In the genomic region with DNA sequence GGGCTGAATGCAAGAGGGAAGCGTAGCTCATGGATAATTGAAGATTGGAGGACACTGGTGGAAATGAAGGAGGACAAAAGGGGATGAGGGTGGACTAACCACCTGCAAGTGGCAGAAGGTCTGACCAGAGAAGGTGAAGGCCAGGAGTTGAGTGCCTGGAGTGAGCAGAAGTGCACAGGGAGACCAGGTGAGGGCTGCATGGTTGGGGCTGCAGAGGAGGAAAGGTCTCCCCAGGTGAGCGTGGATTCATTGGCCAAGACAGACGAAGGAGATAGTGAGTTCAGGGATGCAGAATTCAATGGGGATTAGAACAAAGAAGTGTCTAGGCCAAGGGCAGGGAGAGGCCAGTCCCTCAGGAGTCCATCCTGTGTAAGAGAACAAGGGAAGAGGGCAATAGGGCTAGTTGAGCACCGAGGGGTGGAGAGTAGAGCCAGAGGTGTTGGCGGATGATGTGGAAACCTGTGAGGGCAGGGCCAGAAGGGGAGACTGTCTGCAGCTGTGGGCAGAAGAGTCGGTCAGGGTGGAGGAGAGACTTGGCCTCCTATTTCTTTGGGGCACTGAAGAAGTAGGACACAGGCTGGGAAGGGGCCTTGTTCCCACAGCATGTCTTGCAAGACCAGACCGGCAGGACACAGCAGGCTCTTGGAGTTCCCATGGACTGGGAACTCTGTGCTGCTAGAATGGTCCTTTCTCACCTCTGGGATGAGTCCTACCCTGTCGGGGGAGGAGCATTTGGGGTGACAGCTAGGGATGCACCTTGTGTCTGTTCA, we compare ENCODE assay signal across 22 cellular contexts. TPM values are rescaled to one million over a fixed set of nuclear protein-coding genes. Genes with fewer than 3 reads are reported as not detected.
DNase-seq lines count a peak whose midpoint lies in the region; ATAC-seq, FAIRE-seq and TF ChIP-seq lines count a peak whose summit lies in the region.
"Had no signal": no experiment of that assay in that cellular context is flagged by ENCODE, and none has a peak within 500 bp of the region (broad histone marks: within the 10 kb centered on the region; RNA-seq: fewer than 3 reads in every experiment).

No MANE protein-coding gene starts in this region.

- H3K4me1 Mint-ChIP-seq in stimulated activated memory B cell treated with anti-CD40 and anti-IgM and Interleukin-4, amounts not matched to agents 10 μg/mL and 1 μg/mL and 100 μg/mL, for 72 hours: no peaks in the 10 kb centered on the region
- H3K4me1 Mint-ChIP-seq in nephron progenitor cell: peaks cover 19% of the 10 kb centered on the region
- H3K4me1 Mint-ChIP-seq: natural killer cell had no signal

- no peak overlapping the region for H3K4me3 ChIP-seq in right lobe of liver
- H3K4me3 ChIP-seq in HepG2 (replicated peaks in 1 of 3; ENCODE audit: insufficient read depth in 1 of 3, low read depth in 2 of 3, low read length in 3 of 3): no peak overlapping the region
- H3K4me3 ChIP-seq in esophagus squamous epithelium: peak overlapping the region; percentile 63 to 86 (median 74)
- H3K4me3 ChIP-seq in prostate gland: no peak overlapping the region
- H3K4me3 ChIP-seq: gastrocnemius medialis, SK-N-MC had no signal

- no peaks in the 10 kb centered on the region for H3K36me3 Mint-ChIP-seq in stimulated activated memory B cell treated with anti-CD40 and anti-IgM and Interleukin-4, amounts not matched to agents 10 μg/mL and 1 μg/mL and 100 μg/mL, for 72 hours
- no peaks in the 10 kb centered on the region for H3K36me3 Mint-ChIP-seq in nephron progenitor cell (ENCODE audit: low read depth)
- H3K36me3 Mint-ChIP-seq: natural killer cell had no signal

- no peaks in the 10 kb centered on the region for H3K9me3 Mint-ChIP-seq in stimulated activated memory B cell treated with anti-CD40 and anti-IgM and Interleukin-4, amounts not matched to agents 10 μg/mL and 1 μg/mL and 100 μg/mL, for 72 hours
- no peaks in the 10 kb centered on the region for H3K9me3 Mint-ChIP-seq in nephron progenitor cell
- H3K9me3 Mint-ChIP-seq: activated T-cell treated with anti-CD3 and anti-CD28 coated beads, Interleukin-2, amount 50 U/mL, for 72 hours; natural killer cell had no signal

- in situ Hi-C loops in HepG2 (cut with HindIII; ENCODE audit: extremely low pct_ligation_motif_present, low pct_unique_long_range_greater_than_20kb): no loop called here

- no peaks in the 10 kb centered on the region for H3K79me2 ChIP-seq in HepG2 (ENCODE audit: insufficient read depth, low read length)

- no peaks in the 10 kb centered on the region for H3K4me1 ChIP-seq in right lobe of liver
- H3K4me1 ChIP-seq in HepG2 (ENCODE audit: insufficient read depth, low read length): 0 out of 2 replicates have a peak, but pooled peaks cover 12% of the 10 kb centered on the region
- H3K4me1 ChIP-seq in esophagus squamous epithelium: peaks cover 19 to 68% (median 27%) of the 10 kb centered on the region in 3 donors
- peaks cover 4% of the 10 kb centered on the region for H3K4me1 ChIP-seq in prostate gland (replicated peaks)
- H3K4me1 ChIP-seq: gastrocnemius medialis had no signal

- H3K27me3 Mint-ChIP-seq in stimulated activated memory B cell treated with anti-CD40 and anti-IgM and Interleukin-4, amounts not matched to agents 10 μg/mL and 1 μg/mL and 100 μg/mL, for 72 hours: peaks cover 18% of the 10 kb centered on the region
- H3K27me3 Mint-ChIP-seq in nephron progenitor cell (ENCODE audit: low read depth, poor library complexity): peaks cover 37% of the 10 kb centered on the region

- FAIRE-seq in HepG2 (lab: Jason Lieb, UNC): no peak
- FAIRE-seq: small intestine had no signal

- TF ChIP-seq CTCF in right lobe of liver (IDR thresholded peaks at IDR 0.05): no peak
- no peak for TF ChIP-seq CTCF in HepG2 (CRISPR knock-in tag; IDR thresholded peaks at IDR 0.05)
- TF ChIP-seq CTCF in esophagus squamous epithelium (IDR thresholded peaks at IDR 0.05): no peak
- no peak for TF ChIP-seq CTCF in prostate gland (IDR thresholded peaks at IDR 0.05)
- no peak for TF ChIP-seq CTCF in nephron progenitor cell (IDR thresholded peaks at IDR 0.05)

- no peak overlapping the region for H3K27ac Mint-ChIP-seq in stimulated activated memory B cell treated with anti-CD40 and anti-IgM and Interleukin-4, amounts not matched to agents 10 μg/mL and 1 μg/mL and 100 μg/mL, for 72 hours
- H3K27ac Mint-ChIP-seq in nephron progenitor cell: no peak overlapping the region
- H3K27ac Mint-ChIP-seq: activated T-cell treated with anti-CD3 and anti-CD28 coated beads, Interleukin-2, amount 50 U/mL, for 72 hours; natural killer cell had no signal

- BruUV-seq in HepG2 (replicated peaks; lab: Mats Ljungman, UMichigan): no TSS peak

- intact Hi-C loops in right lobe of liver (cut with DNase I) (no loop called here), HepG2 (cut with micrococcal nuclease; ENCODE audit: unreplicated experiment) (no loop called here), esophagus squamous epithelium (cut with DNase I) (no loop called here), prostate gland (cut with DNase I) (no loop called here)

- no peak overlapping the region for H3K9ac ChIP-seq in HepG2 (ENCODE audit: insufficient read depth, low read depth, low read length)

- H3K9me3 ChIP-seq in right lobe of liver (no peaks in the 10 kb centered on the region), HepG2 (ENCODE audit: low read length) (no peaks in the 10 kb centered on the region), esophagus squamous epithelium (no peaks in the 10 kb centered on the region), prostate gland (no peaks in the 10 kb centered on the region)
- H3K9me3 ChIP-seq: gastrocnemius medialis had no signal

- H2AFZ ChIP-seq in HepG2 (ENCODE audit: low read length): no peak overlapping the region

- H3K36me3 ChIP-seq in right lobe of liver (no peaks in the 10 kb centered on the region), HepG2 (replicated peaks in 1 of 2; ENCODE audit: control insufficient read depth in 1 of 2, insufficient read depth in 2 of 2, low read length in 2 of 2) (no peaks in the 10 kb centered on the region), esophagus squamous epithelium (peaks cover 0 to 75% (median 22%) of the 10 kb centered on the region in 3 donors), prostate gland (no peaks in the 10 kb centered on the region)
- H3K36me3 ChIP-seq: gastrocnemius medialis had no signal

- no peak overlapping the region for H3K4me3 Mint-ChIP-seq in stimulated activated memory B cell treated with anti-CD40 and anti-IgM and Interleukin-4, amounts not matched to agents 10 μg/mL and 1 μg/mL and 100 μg/mL, for 72 hours
- H3K4me3 Mint-ChIP-seq in nephron progenitor cell: no peak overlapping the region
- H3K4me3 Mint-ChIP-seq: activated T-cell treated with anti-CD3 and anti-CD28 coated beads, Interleukin-2, amount 50 U/mL, for 72 hours; natural killer cell had no signal

- ATAC-seq in right lobe of liver (no peak), HepG2 (no peak)
- ATAC-seq in stimulated activated memory B cell treated with anti-CD40 and anti-IgM and Interleukin-4, amounts not matched to agents 10 μg/mL and 1 μg/mL and 100 μg/mL, for 72 hours: no peak
- ATAC-seq: activated T-cell treated with anti-CD3 and anti-CD28 coated beads, Interleukin-2, amount 50 U/mL, for 72 hours; gastrocnemius medialis; HCT116; Panc1 had no signal

- WGBS in right lobe of liver (ENCODE audit: insufficient coverage, low coverage, low lambda C conversion rate, missing lambda C conversion rate): 86% methylated on average over 4 of the region's 8 CpGs
- 25% methylated on average over 7 of the region's 8 CpGs for WGBS in HepG2 (ENCODE audit: low lambda C conversion rate)
- WGBS in esophagus squamous epithelium, 2 donors: 56 to 66% methylated on average over 8 of the region's 8 CpGs
- 56% methylated on average over 8 of the region's 8 CpGs for WGBS in prostate gland

- H3K4me2 ChIP-seq in HepG2 (ENCODE audit: low read depth, low read length): no peak overlapping the region

- POLR2A ChIA-PET in HepG2 (lab: Yijun Ruan, JAX): no interaction called here

- no peak for TF ChIP-seq RAD21 in HepG2 (CRISPR knock-in tag; IDR thresholded peaks at IDR 0.05)

- TF ChIP-seq EP300 in HepG2 (IDR thresholded peaks at IDR 0.05; ENCODE audit: low read depth in 2 of 2, low read length in 2 of 2): no peak
- no peak for TF ChIP-seq EP300 in HepG2 (CRISPR knock-in tag; IDR thresholded peaks at IDR 0.05; ENCODE audit: borderline replicate concordance)

- H3K27me3 ChIP-seq in right lobe of liver (no peaks in the 10 kb centered on the region), HepG2 (ENCODE audit: control insufficient read depth in 1 of 2, insufficient read depth in 2 of 2, low read length in 2 of 2) (peaks cover 24 to 95% of the 10 kb centered on the region in 2 experiments), esophagus squamous epithelium (no peaks in the 10 kb centered on the region), prostate gland (replicated peaks; ENCODE audit: insufficient read depth) (no peaks in the 10 kb centered on the region)
- H3K27me3 ChIP-seq: gastrocnemius medialis had no signal

- no peaks in the 10 kb centered on the region for H4K20me1 ChIP-seq in HepG2 (ENCODE audit: insufficient read depth, low read length)

- CTCF ChIA-PET in HepG2 (lab: Yijun Ruan, JAX; ENCODE audit: low intra/inter-chr PET ratio, low total read pairs): no interaction called here

- TF ChIP-seq POLR2A in right lobe of liver (IDR thresholded peaks at IDR 0.05): no peak
- no peak for TF ChIP-seq POLR2A in HepG2 (IDR thresholded peaks at IDR 0.05; ENCODE audit: insufficient read depth in 1 of 2, low read depth in 2 of 2, low read length in 2 of 2)
- no peak for TF ChIP-seq POLR2A in esophagus squamous epithelium (IDR thresholded peaks at IDR 0.05)
- TF ChIP-seq POLR2A in prostate gland (IDR thresholded peaks at IDR 0.05): no peak

- no peak overlapping the region for H3K27ac ChIP-seq in right lobe of liver
- H3K27ac ChIP-seq in HepG2 (ENCODE audit: extremely low read length, insufficient read depth, low read length): no peak overlapping the region
- peak overlapping the region; percentile 88 to 97 (median 94) for H3K27ac ChIP-seq in esophagus squamous epithelium
- H3K27ac ChIP-seq in prostate gland: peak overlapping the region; percentile 82 to 84
- H3K27ac ChIP-seq: gastrocnemius medialis, SK-N-MC had no signal

- DNase-seq in right lobe of liver (peak in 2 of 3 donors; percentile 3 to 31), HepG2 (ENCODE audit: low spot score) (no peak), esophagus squamous epithelium (lab: John Stamatoyannopoulos, UW) (no peak), prostate gland (ENCODE audit: low spot score) (no peak), nephron progenitor cell (no peak)
- no peak for DNase-seq in activated T-cell treated with anti-CD3 and anti-CD28 coated beads, Interleukin-2, amount 50 U/mL, for 48 hours
- DNase-seq: activated CD4-positive, alpha-beta T cell treated with anti-CD3 and anti-CD28 coated beads, Interleukin-2, amount 50 U/mL, for 48 hours; activated T-cell treated with anti-CD3 and anti-CD28 coated beads, Interleukin-2, amount 50 U/mL, for 72 hours; erythroblast; gastrocnemius medialis; Karpas-422; mesenchymal stem cell; natural killer cell; NCI-H1092; NCI-H446 treated with DMSO at 0.1 percent for 48 hours; small intestine; stimulated activated CD4-positive, alpha-beta T cell treated with anti-CD3 and anti-CD28 coated beads, Interleukin-4, amount 100 ng/mL, for 1 hour; T-helper 2 cell had no signal

RNA-seq across cellular contexts. Expression of a gene that starts 6.7 kb away (rescaled TPM):
- 1 to 10 TPM in 4 of 6 experiments, not detected in 2; 1.1 to 2.1 (median 1.3) TPM for total RNA-seq in right lobe of liver
- total RNA-seq in HepG2 (2016; rRNA removed; fragmentation: Illumina TruSeq; extraction: Trizol): 0.84 and 0.86 TPM in 2 replicates
- total RNA-seq in HepG2 (2016; cell fraction: cytosol; rRNA removed; fragmentation: Illumina TruSeq; extraction: Trizol; ENCODE audit: low read depth): not detected in 2 replicates
- 0.58 and 0.74 TPM in 2 replicates for total RNA-seq in HepG2 (2016; cell fraction: insoluble cytoplasmic fraction; rRNA removed; fragmentation: Illumina TruSeq; extraction: Trizol)
- total RNA-seq in HepG2 (2016; cell fraction: membrane; rRNA removed; fragmentation: Illumina TruSeq; extraction: Trizol): 0.62 and 0.72 TPM in 2 replicates
- total RNA-seq in HepG2 (2016; cell fraction: nucleus; rRNA removed; fragmentation: Illumina TruSeq; extraction: Trizol): 1.7 and 2.0 TPM in 2 replicates
- polyA plus RNA-seq in HepG2 (2011; rRNA removed): 0.86 and 1.2 TPM in 2 replicates
- polyA plus RNA-seq in HepG2 (2011; cell fraction: cytosol; rRNA removed): 0.78 and 0.83 TPM in 2 replicates
- 2.2 and 4.0 TPM in 2 replicates for polyA plus RNA-seq in HepG2 (2011; cell fraction: nucleus; rRNA removed)
- 0.47 and 0.95 TPM in 2 replicates for polyA plus RNA-seq in HepG2 (2012)
- 0.41 and 0.44 TPM in 2 replicates for polyA plus RNA-seq in HepG2 (2016; cell fraction: cytosol; fragmentation: Illumina TruSeq; extraction: Trizol; ENCODE audit: low read depth)
- 0.74 and 0.80 TPM in 2 replicates for polyA plus RNA-seq in HepG2 (2016; cell fraction: insoluble cytoplasmic fraction; fragmentation: Illumina TruSeq; extraction: Trizol; ENCODE audit: low read depth)
- polyA plus RNA-seq in HepG2 (2016; cell fraction: membrane; fragmentation: Illumina TruSeq; extraction: Trizol; ENCODE audit: low read depth): 0.31 and 0.92 TPM in 2 replicates
- polyA plus RNA-seq in HepG2 (2016; cell fraction: nucleus; fragmentation: Illumina TruSeq; extraction: Trizol; ENCODE audit: insufficient read depth, low read depth): 0.56 and 0.81 TPM in 2 replicates
- 14.4 and 285 TPM in 2 replicates for polyA minus RNA-seq in HepG2 (2011; rRNA and poly(A)+ RNA removed; ENCODE audit: low replicate concordance)
- 1.2 and 2.0 TPM in 2 replicates for polyA minus RNA-seq in HepG2 (2011; cell fraction: cytosol; rRNA and poly(A)+ RNA removed)
- 6.6 and 14.2 TPM in 2 replicates for polyA minus RNA-seq in HepG2 (2011; cell fraction: nucleus; rRNA and poly(A)+ RNA removed)
- 1,000 to 10,000 TPM in 1 of 4 donors, 100 to 1,000 TPM in 3; 691 to 1,472 (median 816) TPM for total RNA-seq in esophagus squamous epithelium
- total RNA-seq in prostate gland: 100 to 1,000 TPM in 1 of 2 donors, 10 to 100 TPM in 1; 73.7 to 126 TPM
- total RNA-seq: activated T-cell treated with anti-CD3 and anti-CD28 coated beads, Interleukin-2, amount 50 U/mL, for 72 hours; natural killer cell had no signal

Comparison
In these comparisons a context has a peak if more than half of its experiments do, and no peak if none do; other contexts are left out.
1. DNase-seq: peak in right lobe of liver (2 of 3); none in HepG2 (single experiment), esophagus squamous epithelium (single experiment), prostate gland (single experiment), activated T-cell treated with anti-CD3 and anti-CD28 coated beads, Interleukin-2, amount 50 U/mL, for 48 hours (0 of 2) and nephron progenitor cell (single experiment).
2. H3K27ac ChIP-seq: peak in esophagus squamous epithelium (4 of 4) and prostate gland (2 of 2); none in right lobe of liver (0 of 3) and HepG2 (single experiment).
3. H3K4me3 ChIP-seq: peak in esophagus squamous epithelium (4 of 4); none in right lobe of liver (0 of 3), HepG2 (0 of 3) and prostate gland (0 of 2).
4. RNA of a gene that starts 6.7 kb away (total RNA-seq): 691 to 1,472 TPM in esophagus squamous epithelium and 73.7 to 126 TPM in prostate gland; 1.1 to 2.1 TPM in right lobe of liver and 0.58 to 2.0 TPM in HepG2; every median in the first group is over 10 times any median in the second.